8 cellular contexts compared by ENCODE assay signal in genomic region chr4:152454398-152455011, GRCh38.
DNase-seq lines count a peak whose midpoint lies in the region; ATAC-seq and TF ChIP-seq lines count a peak whose summit lies in the region.

No MANE protein-coding gene starts in this region.

- no peaks in the 10 kb centered on the region for H3K9me3 ChIP-seq in Caco-2
- H3K9me3 ChIP-seq in right cardiac atrium (ENCODE audit: control insufficient read depth, low read length): no peaks in the 10 kb centered on the region

- H3K9me3 Mint-ChIP-seq in Caco-2 (ENCODE audit: unreplicated experiment): no peaks in the 10 kb centered on the region

- peak; percentile 31 to 57 for TF ChIP-seq CTCF in Caco-2 (IDR thresholded peaks at IDR 0.05; ENCODE audit: insufficient read depth in 1 of 2, low read depth in 1 of 2, low read length in 1 of 2, severe bottlenecking in 1 of 2, unreplicated experiment in 1 of 2)
- peak; percentile 80 for TF ChIP-seq CTCF in VCaP (conservative IDR thresholded peaks at IDR 0.05)

- H3K4me3 Mint-ChIP-seq in Caco-2 (ENCODE audit: unreplicated experiment): no peak overlapping the region

- H3K4me1 Mint-ChIP-seq in Caco-2 (ENCODE audit: low read depth, unreplicated experiment): peaks cover 20% of the 10 kb centered on the region

- POLR2A ChIA-PET in Caco-2 (lab: Charles Lee): interaction anchor here (1.0 kb wide), 1 partner anchor 82 kb away, joined by 7 read pairs; the partner anchor contains the start of gene FBXW7

- CTCF ChIA-PET in Caco-2 (lab: Charles Lee): interaction anchor here (1.0 to 1.3 kb wide), 3 partner anchors 47 to 192 kb away, joined by 3 to 9 read pairs (median 8); no protein-coding TSS in a partner anchor

- DNase-seq in Caco-2 (no peak), iris pigment epithelial cell (ENCODE audit: low read depth) (peak; percentile 41), cortex of kidney (lab: John Stamatoyannopoulos, UW) (no peak), NCI-H128 (lab: John Stamatoyannopoulos, UW; ENCODE audit: unreplicated experiment) (no peak), right cardiac atrium (no peak)
- DNase-seq in Jurkat, Clone E6-1 (ENCODE audit: low read depth, low spot score): peak; percentile 35

- no peaks in the 10 kb centered on the region for H3K27me3 Mint-ChIP-seq in Caco-2 (ENCODE audit: insufficient read depth, unreplicated experiment)

- H3K27ac ChIP-seq in VCaP: no peak overlapping the region
- no peak overlapping the region for H3K27ac ChIP-seq in right cardiac atrium (ENCODE audit: low read length)

- intact Hi-C loops in Caco-2 (cut with micrococcal nuclease; ENCODE audit: unreplicated experiment): loop anchor here (1.0 to 2.0 kb wide), 3 partner anchors 46 to 281 kb away; no protein-coding TSS in a partner anchor
- intact Hi-C loops in right cardiac atrium (cut with DNase I): no loop called here

- H3K36me3 Mint-ChIP-seq in Caco-2 (ENCODE audit: insufficient read depth, unreplicated experiment): no peaks in the 10 kb centered on the region

- no peaks in the 10 kb centered on the region for H3K27me3 ChIP-seq in Caco-2 (replicated peaks; ENCODE audit: control insufficient read depth, insufficient read depth, low read length)
- no peaks in the 10 kb centered on the region for H3K27me3 ChIP-seq in right cardiac atrium (ENCODE audit: control insufficient read depth, insufficient read depth)

- no peak overlapping the region for H3K27ac Mint-ChIP-seq in Caco-2 (ENCODE audit: unreplicated experiment)

- no TSS peak for BruUV-seq in Caco-2 (replicated peaks; lab: Mats Ljungman, UMichigan)

- no peak for ATAC-seq in GM21619 (IDR thresholded peaks at IDR 0.05; ENCODE audit: unreplicated experiment)
- no peak for ATAC-seq in right cardiac atrium

- H3K4me3 ChIP-seq in Caco-2 (ENCODE audit: low read depth, low read length) (no peak overlapping the region), right cardiac atrium (ENCODE audit: low read length) (no peak overlapping the region)
- H3K4me3 ChIP-seq in Jurkat, Clone E6-1 (ENCODE audit: low read length): no peak overlapping the region

- H3K36me3 ChIP-seq in Caco-2 (ENCODE audit: control insufficient read depth, insufficient read depth, low read length): no peaks in the 10 kb centered on the region

- H3K4me1 ChIP-seq in Caco-2 (peaks cover 6% of the 10 kb centered on the region; the same call in 1 of the 2 replicates), right cardiac atrium (ENCODE audit: control insufficient read depth, insufficient read depth, low read length) (no peaks in the 10 kb centered on the region)

Comparison
In these comparisons a context has a peak if more than half of its experiments do, and no peak if none do; other contexts are left out.
1. DNase-seq: peak in Jurkat, Clone E6-1 (single experiment) and iris pigment epithelial cell (single experiment); none in Caco-2 (0 of 2), cortex of kidney (single experiment), NCI-H128 (single experiment) and right cardiac atrium (0 of 3).